In genomic region chr7:74214816-74215630, GRCh38 we compare ENCODE assay signal across 23 cellular contexts. TPM values are rescaled to one million over a fixed set of nuclear protein-coding genes. Genes with fewer than 3 reads are reported as not detected.
DNase-seq lines count a peak whose midpoint lies in the region; ATAC-seq and TF ChIP-seq lines count a peak whose summit lies in the region.
"Had no signal": no experiment of that assay in that cellular context is flagged by ENCODE, and none has a peak within 500 bp of the region (broad histone marks: within the 10 kb centered on the region; RNA-seq: fewer than 3 reads in every experiment).

No MANE protein-coding gene starts in this region.

- H3K4me2 ChIP-seq in Karpas-422 (ENCODE audit: low read depth, low read length, poor library complexity, severe bottlenecking) = no peak overlapping the region

- H3K36me3 ChIP-seq in Karpas-422 (ENCODE audit: insufficient read depth, low read length) = no peaks in the 10 kb centered on the region; the same call in 1 of the 2 replicates
- H3K36me3 ChIP-seq: SJCRH30 had no signal

- no peaks in the 10 kb centered on the region for H3K9me3 ChIP-seq in Karpas-422 (ENCODE audit: low read length)
- H3K9me3 ChIP-seq: SJCRH30 had no signal

- intact Hi-C loops in left ventricle myocardium superior (cut with micrococcal nuclease) = no loop called here
- intact Hi-C loops in Right ventricle myocardium superior (cut with DNase I) = no loop called here

- no peak overlapping the region for H3K9ac ChIP-seq in Karpas-422 (ENCODE audit: low read length)

- H3K4me1 ChIP-seq in Karpas-422 (ENCODE audit: low read length) = peaks cover 32% of the 10 kb centered on the region

- no peak for TF ChIP-seq CTCF in NB4 (IDR thresholded peaks at IDR 0.05; ENCODE audit: low read depth, low read length)

- peak; percentile 10 for DNase-seq in left ventricle myocardium superior
- no peak for DNase-seq in Right ventricle myocardium superior
- DNase-seq in NB4 (ENCODE audit: low read depth) = no peak
- DNase-seq in left kidney (ENCODE audit: low read depth, low spot score) = peak; percentile 41
- no peak for DNase-seq in NCI-H510A treated with DMSO at 0.1 percent for 48 hours (lab: John Stamatoyannopoulos, UW)
- no peak for DNase-seq in Karpas-422
- DNase-seq: activated CD8-positive, alpha-beta T cell treated with anti-CD3 and anti-CD28 coated beads for 36 hours; activated naive CD4-positive, alpha-beta T cell treated with anti-CD3 and anti-CD28 coated beads, Interleukin-2, amount 50 U/mL, for 16 hours; activated T-cell treated with anti-CD3 and anti-CD28 coated beads, Interleukin-2, amount 50 U/mL, for 4 hours; CD8-positive, alpha-beta T cell; DMS53; erythroblast; foreskin keratinocyte; IMR-90; mammary epithelial cell; naive thymus-derived CD4-positive, alpha-beta T cell; NCI-H1694 treated with DMSO at 0.1 percent for 48 hours; NCI-H748 treated with DMSO at 0.1 percent for 48 hours; PC-3; SJCRH30; stimulated activated naive CD4-positive, alpha-beta T cell treated with Interleukin-2 at 50 U/mL for 16 hours had no signal

- ATAC-seq in left ventricle myocardium superior (no peak), Right ventricle myocardium superior (ENCODE audit: poor library complexity) (no peak), HG02571 (IDR thresholded peaks at IDR 0.05; ENCODE audit: unreplicated experiment) (no peak), GM18868 (IDR thresholded peaks at IDR 0.05; ENCODE audit: unreplicated experiment) (no peak)
- ATAC-seq: activated CD8-positive, alpha-beta T cell treated with anti-CD3 and anti-CD28 coated beads for 36 hours; activated T-cell treated with anti-CD3 and anti-CD28 coated beads, Interleukin-2, amount 50 U/mL, for 4 hours; CD8-positive, alpha-beta T cell; foreskin keratinocyte; naive thymus-derived CD4-positive, alpha-beta T cell; PC-3 had no signal

- H3K27ac ChIP-seq in Karpas-422 (ENCODE audit: low read length) = no peak overlapping the region
- H3K27ac ChIP-seq: foreskin keratinocyte, SJCRH30 had no signal

- no peaks in the 10 kb centered on the region for H4K20me1 ChIP-seq in Karpas-422 (ENCODE audit: insufficient read depth, low read depth, low read length)

- no peak overlapping the region for H2AFZ ChIP-seq in Karpas-422 (ENCODE audit: low read length)

- H3K79me2 ChIP-seq in Karpas-422 (ENCODE audit: low read length) = no peaks in the 10 kb centered on the region

- H3K9me2 ChIP-seq in Karpas-422 (replicated peaks; ENCODE audit: insufficient read depth, low read length) = no peaks in the 10 kb centered on the region

- no peaks in the 10 kb centered on the region for H3K27me3 ChIP-seq in Karpas-422 (ENCODE audit: low read length)
- H3K27me3 ChIP-seq: foreskin keratinocyte, SJCRH30 had no signal

- no peak for TF ChIP-seq POLR2A in NB4 (IDR thresholded peaks at IDR 0.05; ENCODE audit: extremely low read depth, insufficient read length)

- H3K4me3 ChIP-seq in NB4 (ENCODE audit: low read depth, low read length) (peak overlapping the region; percentile 17), Karpas-422 (ENCODE audit: low read length) (no peak overlapping the region)
- H3K4me3 ChIP-seq: SJCRH30 had no signal

RNA-seq across cellular contexts. Expression of gene LAT2, which starts 5.2 kb away (rescaled TPM):
- total RNA-seq in left ventricle myocardium superior = 2.7 TPM
- total RNA-seq in Right ventricle myocardium superior = 2.2 TPM
- total RNA-seq in Karpas-422 (2014; rRNA removed; shearing (Covaris generic); ENCODE audit: low replicate concordance) = 2.3 and 10.5 TPM in 2 replicates

RNA-seq across cellular contexts. Expression of gene RFC2, which starts 39.2 kb away (rescaled TPM):
- total RNA-seq in left ventricle myocardium superior (10.5 TPM), Right ventricle myocardium superior (9.4 TPM)
- 18.9 and 27.3 TPM in 2 replicates for total RNA-seq in Karpas-422 (2014; rRNA removed; shearing (Covaris generic); ENCODE audit: low replicate concordance)

RNA-seq across cellular contexts. Expression of gene EIF4H, which starts 40.9 kb away (rescaled TPM):
- total RNA-seq in left ventricle myocardium superior (172 TPM), Right ventricle myocardium superior (166 TPM)
- total RNA-seq in Karpas-422 (2014; rRNA removed; shearing (Covaris generic); ENCODE audit: low replicate concordance) = 200 and 286 TPM in 2 replicates

Comparison
In these comparisons a context has a peak if more than half of its experiments do, and no peak if none do; other contexts are left out.
1. DNase-seq: peak in left ventricle myocardium superior (single experiment) and left kidney (single experiment); none in Right ventricle myocardium superior (single experiment), NB4 (single experiment), NCI-H510A treated with DMSO at 0.1 percent for 48 hours (single experiment) and Karpas-422 (single experiment).